ENCODE assay signal across 9 cellular contexts in genomic region chr1:155938220-155938627, GRCh38. TPM values are rescaled to one million over a fixed set of nuclear protein-coding genes. Genes with fewer than 3 reads are reported as not detected.
DNase-seq lines count a peak whose midpoint lies in the region; ATAC-seq and TF ChIP-seq lines count a peak whose summit lies in the region.
"Had no signal": no experiment of that assay in that cellular context is flagged by ENCODE, and none has a peak within 500 bp of the region (broad histone marks: within the 10 kb centered on the region; RNA-seq: fewer than 3 reads in every experiment).

No MANE protein-coding gene starts in this region.

- 0% methylated on average over 1 of the region's 1 CpG for WGBS in gastroesophageal sphincter (ENCODE audit: low coverage in 1 of 2), 2 donors
- 0% methylated on average over 1 of the region's 1 CpG for WGBS in prostate gland

- intact Hi-C loops in prostate gland (cut with DNase I): loop anchor here (2.0 kb wide), 1 partner anchor 51 kb away; no protein-coding TSS in a partner anchor

- H3K4me3 ChIP-seq in BJ (ENCODE audit: low read depth, low read length): no peak overlapping the region
- no peak overlapping the region for H3K4me3 ChIP-seq in gastroesophageal sphincter
- H3K4me3 ChIP-seq in prostate gland: no peak overlapping the region

- ATAC-seq in WTC11 (peak; percentile 52), gastroesophageal sphincter (peak; percentile 23), HG02852 (IDR thresholded peaks at IDR 0.05; ENCODE audit: unreplicated experiment) (no peak)

- no peaks in the 10 kb centered on the region for H3K27me3 Mint-ChIP-seq in WTC11 (ENCODE audit: low read depth)

- H3K27ac ChIP-seq in gastroesophageal sphincter (peak overlapping the region in 2 of 4 donors; percentile 61 to 74), prostate gland (no peak overlapping the region)

- peaks cover 4% of the 10 kb centered on the region for H3K36me3 Mint-ChIP-seq in WTC11

- no peaks in the 10 kb centered on the region for H3K9me3 ChIP-seq in gastroesophageal sphincter
- H3K9me3 ChIP-seq in prostate gland: no peaks in the 10 kb centered on the region

- no peak for TF ChIP-seq EP300 in gastroesophageal sphincter (IDR thresholded peaks at IDR 0.05)

- POLR2A ChIA-PET in BJ (lab: Charles Lee) (interaction anchor here (0.9 kb wide), 1 partner anchor 141 kb away, joined by 5 read pairs; no protein-coding TSS in a partner anchor), WTC11 (lab: Charles Lee) (interaction anchor here (0.9 to 1.1 kb wide), 2 partner anchors 41 to 46 kb away, joined by 3 to 4 read pairs; partner anchors contain the start of gene ARHGEF2)

- no peak for TF ChIP-seq POLR2A in gastroesophageal sphincter (IDR thresholded peaks at IDR 0.05)
- no peak for TF ChIP-seq POLR2A in prostate gland (IDR thresholded peaks at IDR 0.05)

- H3K9me3 Mint-ChIP-seq in WTC11: no peaks in the 10 kb centered on the region

- peak; percentile 71 for TF ChIP-seq CTCF in BJ (IDR thresholded peaks at IDR 0.05; ENCODE audit: insufficient read depth, low read depth, low read length)
- TF ChIP-seq CTCF in GM12874 (IDR thresholded peaks at IDR 0.05; ENCODE audit: insufficient read depth, low read depth, low read length): peak; percentile 62
- no peak for TF ChIP-seq CTCF in WTC11 (IDR thresholded peaks at IDR 0.05)
- TF ChIP-seq CTCF in gastroesophageal sphincter (IDR thresholded peaks at IDR 0.05): peak in 3 of 4 experiments; percentile 68 to 82 (median 77)
- peak; percentile 17 to 73 (median 52) for TF ChIP-seq CTCF in prostate gland (IDR thresholded peaks at IDR 0.05)

- DNase-seq in BJ (ENCODE audit: low read depth) (no peak), NCI-H2171 (lab: John Stamatoyannopoulos, UW) (peak; percentile 58), WTC11 (ENCODE audit: low spot score) (no peak), prostate gland (ENCODE audit: low spot score) (peak; percentile 37), NK-92 (lab: John Stamatoyannopoulos, UW; ENCODE audit: unreplicated experiment) (no peak)

- H3K4me1 ChIP-seq in gastroesophageal sphincter: peaks cover 0 to 69% (median 25%) of the 10 kb centered on the region in 3 donors
- H3K4me1 ChIP-seq in prostate gland (replicated peaks): no peaks in the 10 kb centered on the region

- no peaks in the 10 kb centered on the region for H3K27me3 ChIP-seq in BJ (ENCODE audit: control insufficient read depth, insufficient read depth, low read length)
- H3K27me3 ChIP-seq in gastroesophageal sphincter: no peaks in the 10 kb centered on the region
- no peaks in the 10 kb centered on the region for H3K27me3 ChIP-seq in prostate gland (replicated peaks; ENCODE audit: insufficient read depth)

- CTCF ChIA-PET in BJ (lab: Yijun Ruan, JAX) (interaction anchor here (0.6 to 4.6 kb wide), 20 partner anchors 10 to 1744 kb away, joined by 3 to 57 read pairs (median 3); no protein-coding TSS in a partner anchor), WTC11 (lab: Charles Lee) (interaction anchor here (0.6 to 6.1 kb wide), 37 partner anchors 8 to 345 kb away, joined by 3 to 85 read pairs (median 4); partner anchors contain the start of genes ARHGEF2, RAB25, SMG5 and SSR2)

- H3K4me1 Mint-ChIP-seq in WTC11: peaks cover 21% of the 10 kb centered on the region

- H3K27ac Mint-ChIP-seq in WTC11: peak overlapping the region; percentile 9; the same call in 1 of the 2 replicates

- no peak overlapping the region for H3K4me3 Mint-ChIP-seq in WTC11

- 0 out of 2 replicates have a peak, but pooled peaks cover 3% of the 10 kb centered on the region for H3K36me3 ChIP-seq in BJ (ENCODE audit: control insufficient read depth, insufficient read depth, low read length)
- peaks cover 0 to under 1% of the 10 kb centered on the region in 2 donors for H3K36me3 ChIP-seq in gastroesophageal sphincter
- no peaks in the 10 kb centered on the region for H3K36me3 ChIP-seq in prostate gland

TF ChIP-seq in WTC11, 78 proteins besides CTCF, POLR2A, EP300 and RAD21:
- TF ChIP-seq PRRX2 (CRISPR knock-in tag; IDR thresholded peaks at IDR 0.05) (no peak), TCF7 (CRISPR knock-in tag; IDR thresholded peaks at IDR 0.05; ENCODE audit: low read depth) (no peak), SMAD3 (CRISPR knock-in tag; IDR thresholded peaks at IDR 0.05; ENCODE audit: borderline replicate concordance) (no peak), ZNF121 (CRISPR knock-in tag; IDR thresholded peaks at IDR 0.05) (peak; percentile 56; the same call in 1 of the 2 replicates), MYBL2 (CRISPR knock-in tag; IDR thresholded peaks at IDR 0.05) (no peak)
- TF ChIP-seq, protein P1, sequence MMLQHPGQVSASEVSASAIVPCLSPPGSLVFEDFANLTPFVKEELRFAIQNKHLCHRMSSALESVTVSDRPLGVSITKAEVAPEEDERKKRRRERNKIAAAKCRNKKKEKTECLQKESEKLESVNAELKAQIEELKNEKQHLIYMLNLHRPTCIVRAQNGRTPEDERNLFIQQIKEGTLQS (CRISPR knock-in tag; conservative IDR thresholded peaks at IDR 0.05): no peak
- TF ChIP-seq, protein P2, sequence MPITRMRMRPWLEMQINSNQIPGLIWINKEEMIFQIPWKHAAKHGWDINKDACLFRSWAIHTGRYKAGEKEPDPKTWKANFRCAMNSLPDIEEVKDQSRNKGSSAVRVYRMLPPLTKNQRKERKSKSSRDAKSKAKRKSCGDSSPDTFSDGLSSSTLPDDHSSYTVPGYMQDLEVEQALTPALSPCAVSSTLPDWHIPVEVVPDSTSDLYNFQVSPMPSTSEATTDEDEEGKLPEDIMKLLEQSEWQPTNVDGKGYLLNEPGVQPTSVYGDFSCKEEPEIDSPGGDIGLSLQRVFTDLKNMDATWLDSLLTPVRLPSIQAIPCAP (CRISPR knock-in tag; IDR thresholded peaks at IDR 0.05): no peak
TF ChIP-seq in WTC11: peak in this region for 1.

RNA-seq across cellular contexts. Expression of gene RXFP4, which starts 3.2 kb away (rescaled TPM):
- not detected in 2 replicates for polyA plus RNA-seq in BJ (2011; rRNA removed)
- polyA minus RNA-seq in BJ (2011; rRNA and poly(A)+ RNA removed): 0.41 TPM in 1 of 2 replicates, not detected in the other
- total RNA-seq in WTC11 (2021) (not detected in 3 replicates), gastroesophageal sphincter (under 1 TPM in 1 of 4 donors, not detected in 3; 0.27 TPM), prostate gland (not detected)
- total RNA-seq: skeletal muscle tissue had no signal

RNA-seq across cellular contexts. Expression of gene KHDC4, which starts 4.0 kb away (rescaled TPM):
- 39.0 and 39.8 TPM in 2 replicates for polyA plus RNA-seq in BJ (2011; rRNA removed)
- polyA minus RNA-seq in BJ (2011; rRNA and poly(A)+ RNA removed): 25.5 and 39.1 TPM in 2 replicates
- total RNA-seq in WTC11 (2021): 46.0 to 64.4 TPM (median 59.8 TPM) in 3 replicates
- total RNA-seq in gastroesophageal sphincter: 10 to 100 TPM; 20.4 to 57.4 (median 34.6) TPM
- total RNA-seq in prostate gland: 10 to 100 TPM; 49.8 to 66.1 TPM

RNA-seq across cellular contexts. Expression of gene RIT1, which starts 27.1 kb away (rescaled TPM):
- polyA plus RNA-seq in BJ (2011; rRNA removed): 25.8 and 42.6 TPM in 2 replicates
- polyA minus RNA-seq in BJ (2011; rRNA and poly(A)+ RNA removed): 28.8 and 32.9 TPM in 2 replicates
- 25.1 to 29.3 TPM (median 27.2 TPM) in 3 replicates for total RNA-seq in WTC11 (2021)
- 10 to 100 TPM; 25.0 to 37.1 (median 30.0) TPM for total RNA-seq in gastroesophageal sphincter
- total RNA-seq in prostate gland: 10 to 100 TPM; 20.8 to 21.8 TPM

RNA-seq across cellular contexts. Expression of gene ARHGEF2, which starts 40.1 kb away (rescaled TPM):
- 130 and 213 TPM in 2 replicates for polyA plus RNA-seq in BJ (2011; rRNA removed)
- polyA minus RNA-seq in BJ (2011; rRNA and poly(A)+ RNA removed): 128 and 154 TPM in 2 replicates
- total RNA-seq in WTC11 (2021) (60.0 to 69.5 TPM (median 66.2 TPM) in 3 replicates), gastroesophageal sphincter (10 to 100 TPM; 69.7 to 94.0 (median 82.6) TPM), prostate gland (10 to 100 TPM; 35.8 to 66.2 TPM)

Comparison
In these comparisons a context has a peak if more than half of its experiments do, and no peak if none do; other contexts are left out.
1. DNase-seq: peak in NCI-H2171 (single experiment) and prostate gland (single experiment); none in BJ (single experiment), WTC11 (single experiment) and NK-92 (single experiment).